ENCODE assay signal across 1 cellular context in genomic region chr17:41307647-41308046, GRCh38.
TF ChIP-seq lines count a peak whose summit lies in the region.

No MANE protein-coding gene starts in this region.

TF ChIP-seq in HEK293, 187 proteins besides CTCF, POLR2A, EP300 and RAD21 (continued from another document):
- no peak for TF ChIP-seq PBX3 (CRISPR knock-in tag; IDR thresholded peaks at IDR 0.05)
- peak; percentile 78 for TF ChIP-seq ZNF449 (tag by site-specific recombination; IDR thresholded peaks at IDR 0.05)
- no peak for TF ChIP-seq ZBTB6 (tag by site-specific recombination; IDR thresholded peaks at IDR 0.05)
- TF ChIP-seq MYNN (tag by site-specific recombination; IDR thresholded peaks at IDR 0.05; ENCODE audit: borderline replicate concordance), result no peak
- TF ChIP-seq ZBTB21 (tag by site-specific recombination; IDR thresholded peaks at IDR 0.05), result no peak
- TF ChIP-seq ZNF350 (tag by site-specific recombination; IDR thresholded peaks at IDR 0.05), result no peak
- no peak for TF ChIP-seq ZNF266 (tag by site-specific recombination; IDR thresholded peaks at IDR 0.05; ENCODE audit: low read depth)
- TF ChIP-seq ZNF514 (tag by site-specific recombination; IDR thresholded peaks at IDR 0.05), result no peak
- no peak for TF ChIP-seq RBAK (tag by site-specific recombination; IDR thresholded peaks at IDR 0.05)
- no peak for TF ChIP-seq ZBTB48 (tag by site-specific recombination; IDR thresholded peaks at IDR 0.05)
- TF ChIP-seq GLIS1 (tag by site-specific recombination; IDR thresholded peaks at IDR 0.05), result peak; percentile 85
- TF ChIP-seq ZNF544 (tag by site-specific recombination; IDR thresholded peaks at IDR 0.05), result no peak
- no peak for TF ChIP-seq ZBTB26 (tag by site-specific recombination; optimal IDR thresholded peaks at IDR 0.05)
- no peak for TF ChIP-seq ZNF292 (tag by site-specific recombination; IDR thresholded peaks at IDR 0.05; ENCODE audit: borderline replicate concordance, low read depth)
- no peak for TF ChIP-seq ZNF341 (tag by site-specific recombination; IDR thresholded peaks at IDR 0.05; ENCODE audit: low read depth)
- peak; percentile 45; the same call in 1 of the 2 replicates for TF ChIP-seq ZIC2 (tag by site-specific recombination; IDR thresholded peaks at IDR 0.05)
- no peak for TF ChIP-seq SETDB1 (IDR thresholded peaks at IDR 0.05; ENCODE audit: insufficient read length, low read length)
- no peak for TF ChIP-seq ZNF692 (tag by site-specific recombination; IDR thresholded peaks at IDR 0.05)
- no peak for TF ChIP-seq ZNF274 (IDR thresholded peaks at IDR 0.05; ENCODE audit: low read length)
- TF ChIP-seq ZNF274 (tag by site-specific recombination; IDR thresholded peaks at IDR 0.05; ENCODE audit: borderline replicate concordance), result no peak
- TF ChIP-seq ZNF16 (tag by site-specific recombination; IDR thresholded peaks at IDR 0.05; ENCODE audit: low read depth), result no peak
- TF ChIP-seq ZNF621 (tag by site-specific recombination; IDR thresholded peaks at IDR 0.05), result no peak
